In the genomic region with DNA sequence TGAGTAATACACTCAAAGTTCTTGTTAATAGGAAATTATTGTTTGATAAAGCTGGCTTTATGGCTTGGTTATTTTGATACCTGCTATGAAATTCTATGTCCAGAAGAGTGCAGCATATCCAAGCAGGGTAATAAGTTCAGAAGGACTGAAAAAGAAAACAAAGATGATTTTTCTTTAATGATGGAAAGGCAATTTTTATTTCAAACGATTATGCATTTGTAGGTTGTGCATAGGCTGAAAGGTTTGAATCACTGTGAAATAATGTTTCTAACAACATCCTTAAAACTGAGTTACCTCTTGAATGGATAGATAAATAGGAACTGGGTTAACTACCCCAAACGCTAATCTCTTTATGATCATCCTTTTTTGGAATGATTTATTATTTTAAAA, we compare ENCODE assay signal across 8 cellular contexts. TPM values are rescaled to one million over a fixed set of nuclear protein-coding genes. Genes with fewer than 3 reads are reported as not detected.
DNase-seq lines count a peak whose midpoint lies in the region; ATAC-seq and TF ChIP-seq lines count a peak whose summit lies in the region.

No MANE protein-coding gene starts in this region.

- peaks cover 8 to 18% of the 10 kb centered on the region in 2 donors for H3K36me3 Mint-ChIP-seq in activated naive CD4-positive, alpha-beta T cell treated with anti-CD3 and anti-CD28 coated beads, Interleukin-2, amount 50 U/mL, for 72 hours

- H3K9ac ChIP-seq in DND-41 (ENCODE audit: low read depth, low read length) = no peak overlapping the region; the same call in none of the 2 replicates

- TF ChIP-seq CTCF in DND-41 (IDR thresholded peaks at IDR 0.05; ENCODE audit: borderline replicate concordance, extremely low read depth, low read length, poor library complexity, severe bottlenecking) (peak; percentile 63), LNCaP clone FGC (IDR thresholded peaks at IDR 0.05; ENCODE audit: control insufficient read depth, extremely low read depth, insufficient read depth) (peak; percentile 57), kidney epithelial cell (IDR thresholded peaks at IDR 0.05; ENCODE audit: insufficient read depth, low read length, poor library complexity, severe bottlenecking) (peak; percentile 42), upper lobe of left lung (IDR thresholded peaks at IDR 0.05) (peak in 5 of 6 experiments; percentile 18 to 43 (median 26))

- no peak for TF ChIP-seq POLR2A in upper lobe of left lung (IDR thresholded peaks at IDR 0.05)

- H3K27ac Mint-ChIP-seq in activated naive CD4-positive, alpha-beta T cell treated with anti-CD3 and anti-CD28 coated beads, Interleukin-2, amount 50 U/mL, for 72 hours = peak overlapping the region; percentile 81 to 97

- ATAC-seq in DND-41 (ENCODE audit: insufficient read depth, low read depth) (no peak), upper lobe of left lung (ENCODE audit: low FRiP score in 2 of 2) (no peak), HG02885 (IDR thresholded peaks at IDR 0.05; ENCODE audit: poor library complexity, unreplicated experiment) (no peak)
- no peak for ATAC-seq in activated naive CD4-positive, alpha-beta T cell treated with anti-CD3 and anti-CD28 coated beads, Interleukin-2, amount 50 U/mL, for 72 hours

- peaks cover 68% of the 10 kb centered on the region for H3K4me1 ChIP-seq in DND-41 (ENCODE audit: insufficient read depth, low read length)
- peaks cover under 1 to 22% (median 7%) of the 10 kb centered on the region in 4 donors for H3K4me1 ChIP-seq in upper lobe of left lung

- H3K27me3 ChIP-seq in DND-41 (ENCODE audit: insufficient read depth, low read length, poor library complexity) (peaks cover 44% of the 10 kb centered on the region), kidney epithelial cell (ENCODE audit: control insufficient read depth, insufficient read depth, low read length) (peaks cover 2% of the 10 kb centered on the region), upper lobe of left lung (no peaks in the 10 kb centered on the region)

- peak overlapping the region; percentile 83 to 92; a peak in 3 of 4 replicates for H3K4me3 ChIP-seq in DND-41 (ENCODE audit: low read depth in 1 of 2, low read length in 2 of 2)
- no peak overlapping the region for H3K4me3 ChIP-seq in LNCaP clone FGC (ENCODE audit: low read depth, low read length)
- no peak overlapping the region for H3K4me3 ChIP-seq in kidney epithelial cell (ENCODE audit: low read depth, low read length)
- H3K4me3 ChIP-seq in upper lobe of left lung = peak overlapping the region in 3 of 4 donors; percentile 83 to 85 (median 85)

- DNase-seq in DND-41 (no peak), LNCaP clone FGC (ENCODE audit: low read depth) (no peak), kidney epithelial cell (ENCODE audit: low read depth) (no peak), upper lobe of left lung (no peak), mesenteric fat pad (ENCODE audit: low spot score) (no peak), C1 segment of cervical spinal cord (lab: John Stamatoyannopoulos, UW) (no peak)
- DNase-seq in activated naive CD4-positive, alpha-beta T cell treated with anti-CD3 and anti-CD28 coated beads, Interleukin-2, amount 50 U/mL, for 72 hours (ENCODE audit: low spot score in 2 of 2) = no peak

- no peaks in the 10 kb centered on the region for H3K9me3 Mint-ChIP-seq in activated naive CD4-positive, alpha-beta T cell treated with anti-CD3 and anti-CD28 coated beads, Interleukin-2, amount 50 U/mL, for 72 hours

- H3K79me2 ChIP-seq in DND-41 (ENCODE audit: insufficient read depth, low read length) = peaks cover 36% of the 10 kb centered on the region

- H2AFZ ChIP-seq in DND-41 (ENCODE audit: low read depth, low read length) = no peak overlapping the region

- TF ChIP-seq EP300 in upper lobe of left lung (IDR thresholded peaks at IDR 0.05) = no peak

- H3K9me3 ChIP-seq in DND-41 (ENCODE audit: insufficient read depth, low read length, severe bottlenecking) (no peaks in the 10 kb centered on the region), upper lobe of left lung (no peaks in the 10 kb centered on the region)

- H3K27ac ChIP-seq in DND-41 (ENCODE audit: low read length) (no peak overlapping the region), upper lobe of left lung (peak overlapping the region; percentile 96 to 99 (median 96))

- H4K20me1 ChIP-seq in DND-41 (ENCODE audit: insufficient read depth, low read length) = peaks cover 17% of the 10 kb centered on the region

- peaks cover 4% of the 10 kb centered on the region; the same call in 1 of the 2 replicates for H3K36me3 ChIP-seq in DND-41 (ENCODE audit: insufficient read depth, low read length)
- no peaks in the 10 kb centered on the region for H3K36me3 ChIP-seq in kidney epithelial cell (ENCODE audit: control insufficient read depth, insufficient read depth, low read length)
- H3K36me3 ChIP-seq in upper lobe of left lung = no peaks in the 10 kb centered on the region

- WGBS in upper lobe of left lung, 2 donors = 33 to 35% methylated on average over 2 of the region's 2 CpGs

- H3K4me2 ChIP-seq in DND-41 (ENCODE audit: insufficient read depth, low read length) = peak overlapping the region; percentile 99

RNA-seq across cellular contexts. Expression of gene MAN1A1, which starts 1.4 kb away (rescaled TPM):
- total RNA-seq in activated naive CD4-positive, alpha-beta T cell treated with anti-CD3 and anti-CD28 coated beads, Interleukin-2, amount 50 U/mL, for 72 hours = 10 to 100 TPM; 18.6 to 25.9 TPM
- total RNA-seq in kidney epithelial cell (11.0 and 15.0 TPM in 2 replicates), upper lobe of left lung (10 to 100 TPM; 61.8 to 98.6 (median 79.1) TPM), mesenteric fat pad (147 TPM)

Comparison
In these comparisons a context has a peak if more than half of its experiments do, and no peak if none do; other contexts are left out.
1. H3K4me3 ChIP-seq: peak in DND-41 (2 of 2) and upper lobe of left lung (3 of 4); none in LNCaP clone FGC (single experiment) and kidney epithelial cell (single experiment).
2. Peak in every context shown above with its lines, with median percentiles within 50 percentile points of each other: CTCF ChIP-seq.